In the genomic region with DNA sequence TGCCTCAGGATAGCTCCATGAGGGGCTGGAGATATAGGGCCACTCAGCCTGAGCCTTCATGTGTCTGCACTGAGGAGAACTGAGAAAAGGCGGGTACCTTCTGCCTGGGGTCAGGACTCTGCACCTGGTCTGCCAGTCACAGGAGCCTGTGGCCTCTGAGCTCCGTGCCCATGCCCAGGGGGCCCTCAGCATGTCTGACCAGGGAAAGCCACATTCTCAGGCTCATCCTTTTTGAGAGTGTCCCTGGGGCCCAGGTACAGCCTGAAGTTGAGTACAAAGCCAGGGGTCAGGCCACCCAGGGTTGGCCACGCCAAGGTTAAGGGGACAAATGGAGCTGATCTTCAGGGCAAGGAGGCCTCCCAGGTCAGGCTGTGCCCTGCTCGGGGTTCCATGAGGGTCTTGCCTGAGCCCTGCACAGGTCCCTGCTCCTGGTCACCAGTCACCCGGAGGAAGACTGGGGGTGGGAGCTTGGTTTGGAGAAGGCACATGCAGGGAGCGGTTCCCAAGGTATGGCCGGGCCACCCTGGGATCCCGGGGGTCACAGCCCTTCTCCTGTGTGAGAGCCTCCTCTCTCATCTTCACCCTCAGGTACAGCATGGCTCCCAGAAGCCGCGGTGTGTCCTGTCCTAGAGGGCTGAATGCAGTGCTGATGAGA, we compare ENCODE assay signal across 21 cellular contexts. TPM values are rescaled to one million over a fixed set of nuclear protein-coding genes. Genes with fewer than 3 reads are reported as not detected.
A peak's percentile ranks its signal among the peaks of the same experiment; 100 is the strongest.
DNase-seq lines count a peak whose midpoint lies in the region; ATAC-seq and TF ChIP-seq lines count a peak whose summit lies in the region.
"Had no signal": no experiment of that assay in that cellular context is flagged by ENCODE, and none has a peak within 500 bp of the region (broad histone marks: within the 10 kb centered on the region; RNA-seq: fewer than 3 reads in every experiment).

No MANE protein-coding gene starts in this region.

- peaks cover 4% of the 10 kb centered on the region for H3K27me3 Mint-ChIP-seq in IgD-negative memory B cell
- no peaks in the 10 kb centered on the region for H3K27me3 Mint-ChIP-seq in activated naive CD4-positive, alpha-beta T cell treated with anti-CD3 and anti-CD28 coated beads for 36 hours (ENCODE audit: low read depth)

- intact Hi-C loops in activated naive CD4-positive, alpha-beta T cell treated with anti-CD3 and anti-CD28 coated beads for 36 hours (cut with micrococcal nuclease), result no loop called here

- H3K27me3 ChIP-seq in SK-N-SH (ENCODE audit: insufficient read depth), result no peaks in the 10 kb centered on the region
- no peaks in the 10 kb centered on the region for H3K27me3 ChIP-seq in osteoblast (ENCODE audit: insufficient read depth, low read length)
- H3K27me3 ChIP-seq: BE2C had no signal

- H3K4me1 Mint-ChIP-seq in IgD-negative memory B cell, result peaks cover 3 to 11% (median 8%) of the 10 kb centered on the region in 3 donors
- H3K4me1 Mint-ChIP-seq in activated naive CD4-positive, alpha-beta T cell treated with anti-CD3 and anti-CD28 coated beads for 36 hours (ENCODE audit: low read depth), result no peaks in the 10 kb centered on the region

- H3K4me3 ChIP-seq in SK-N-SH (ENCODE audit: low read depth in 2 of 2, low read length in 1 of 2) (no peak overlapping the region), osteoblast (ENCODE audit: insufficient read depth, low read length) (no peak overlapping the region)
- H3K4me3 ChIP-seq: SJCRH30 had no signal

- TF ChIP-seq CTCF in SK-N-SH (IDR thresholded peaks at IDR 0.05) (no peak), GM10266 (IDR thresholded peaks at IDR 0.05; ENCODE audit: control insufficient read depth, insufficient read depth, low read depth, missing control alignments) (no peak), osteoblast (IDR thresholded peaks at IDR 0.05; ENCODE audit: extremely low read depth, low read depth, low read length) (no peak)

- H3K36me3 ChIP-seq in SK-N-SH (replicated peaks in 1 of 2; ENCODE audit: control insufficient read depth in 1 of 2, insufficient read depth in 2 of 2, low read length in 1 of 2) (no peaks in the 10 kb centered on the region), osteoblast (ENCODE audit: insufficient read depth, low read length) (no peaks in the 10 kb centered on the region)
- H3K36me3 ChIP-seq: BE2C, SJCRH30 had no signal

- H3K4me3 Mint-ChIP-seq in IgD-negative memory B cell, result peak overlapping the region in 1 of 4 donors; percentile 50
- no peak overlapping the region for H3K4me3 Mint-ChIP-seq in activated naive CD4-positive, alpha-beta T cell treated with anti-CD3 and anti-CD28 coated beads for 36 hours
- H3K4me3 Mint-ChIP-seq: CD4-positive, CD25-positive, alpha-beta regulatory T cell had no signal

- ATAC-seq in SK-N-SH treated with all-trans-retinoic acid at 6 μM for 48 hours, result no peak
- no peak for ATAC-seq in GM21717 (IDR thresholded peaks at IDR 0.05; ENCODE audit: unreplicated experiment)
- ATAC-seq: PC-3, Right ventricle myocardium inferior had no signal

- DNase-seq in SK-N-SH, result peak; percentile 14
- peak; percentile 7 for DNase-seq in GM10266 (ENCODE audit: extremely low spot score)
- peak; percentile 72 for DNase-seq in osteoblast (ENCODE audit: insufficient read length, low spot score, missing footprints)
- DNase-seq in activated naive CD4-positive, alpha-beta T cell treated with anti-CD3 and anti-CD28 coated beads for 36 hours, result no peak
- DNase-seq: ACHN; BE2C; CD4-positive, CD25-positive, alpha-beta regulatory T cell; KBM-7; MV-4-11; NCI-H2029; NCI-H446 treated with DMSO at 0.1 percent for 48 hours; NCI-H526; NCI-H82; NK-92 treated with Interleukin-12 subunit alpha and Interleukin-12 subunit beta, amount 100 ng/mL, for 24 hours; PC-3; SJCRH30 had no signal

- H3K9me3 Mint-ChIP-seq in IgD-negative memory B cell, result no peaks in the 10 kb centered on the region
- no peaks in the 10 kb centered on the region for H3K9me3 Mint-ChIP-seq in activated naive CD4-positive, alpha-beta T cell treated with anti-CD3 and anti-CD28 coated beads for 36 hours
- H3K9me3 Mint-ChIP-seq: CD4-positive, CD25-positive, alpha-beta regulatory T cell had no signal

- H4K20me1 ChIP-seq in SK-N-SH (ENCODE audit: insufficient read depth), result no peaks in the 10 kb centered on the region
- peaks cover 8% of the 10 kb centered on the region for H4K20me1 ChIP-seq in osteoblast (ENCODE audit: insufficient read depth, low read length)

- H3K9ac ChIP-seq in SK-N-SH, result no peak overlapping the region

- no peaks in the 10 kb centered on the region for H3K9me2 ChIP-seq in SK-N-SH

- CTCF ChIA-PET in SK-N-SH (lab: Yijun Ruan, JAX), result interaction anchor here (0.7 to 2.0 kb wide), 4 partner anchors 19 to 48 kb away, joined by 3 to 11 read pairs (median 4); no protein-coding TSS in a partner anchor
- CTCF ChIA-PET in activated naive CD4-positive, alpha-beta T cell treated with anti-CD3 and anti-CD28 coated beads for 36 hours (lab: Charles Lee), result interaction anchor here (0.7 to 1.2 kb wide), 2 partner anchors 44 to 47 kb away, joined by 3 to 5 read pairs; no protein-coding TSS in a partner anchor

- no peaks in the 10 kb centered on the region for H3F3A ChIP-seq in SK-N-SH (replicated peaks; ENCODE audit: insufficient read depth)

- H3K79me2 ChIP-seq in SK-N-SH (ENCODE audit: insufficient read depth), result 0 out of 2 replicates have a peak, but pooled peaks cover 3% of the 10 kb centered on the region
- H3K79me2 ChIP-seq in osteoblast (ENCODE audit: insufficient read depth, low read length), result peaks cover 4% of the 10 kb centered on the region

- H3K27ac Mint-ChIP-seq in IgD-negative memory B cell, result peak overlapping the region in 2 of 3 donors; percentile 24 to 51
- H3K27ac Mint-ChIP-seq in activated naive CD4-positive, alpha-beta T cell treated with anti-CD3 and anti-CD28 coated beads for 36 hours, result no peak overlapping the region
- H3K27ac Mint-ChIP-seq: CD4-positive, CD25-positive, alpha-beta regulatory T cell had no signal

- 85% methylated on average over 6 of the region's 10 CpGs for WGBS in SK-N-SH (ENCODE audit: low lambda C conversion rate)

- no peak for TF ChIP-seq RAD21 in SK-N-SH (IDR thresholded peaks at IDR 0.05; ENCODE audit: low read length)

- H3K4me2 ChIP-seq in SK-N-SH (no peak overlapping the region), osteoblast (ENCODE audit: insufficient read depth, low read length) (no peak overlapping the region)

- H3K9me3 ChIP-seq in SK-N-SH (no peaks in the 10 kb centered on the region), osteoblast (ENCODE audit: low read depth, low read length) (no peaks in the 10 kb centered on the region)
- H3K9me3 ChIP-seq: BE2C, SJCRH30 had no signal

- H3K36me3 Mint-ChIP-seq in IgD-negative memory B cell, result peaks cover 3% of the 10 kb centered on the region
- no peaks in the 10 kb centered on the region for H3K36me3 Mint-ChIP-seq in activated naive CD4-positive, alpha-beta T cell treated with anti-CD3 and anti-CD28 coated beads for 36 hours (ENCODE audit: low read depth)
- H3K36me3 Mint-ChIP-seq: CD4-positive, CD25-positive, alpha-beta regulatory T cell had no signal

- POLR2A ChIA-PET in SK-N-SH (lab: Yijun Ruan, JAX), result interaction anchor here (1.0 to 1.5 kb wide), 2 partner anchors 15 to 19 kb away, joined by 3 read pairs; no protein-coding TSS in a partner anchor

- TF ChIP-seq EP300 in SK-N-SH (IDR thresholded peaks at IDR 0.05; ENCODE audit: borderline replicate concordance in 1 of 2, low read depth in 1 of 2, low read length in 1 of 2), result no peak

- H2AFZ ChIP-seq in SK-N-SH (ENCODE audit: low read depth) (no peak overlapping the region), osteoblast (ENCODE audit: low read length) (no peak overlapping the region)

- H3K4me1 ChIP-seq in SK-N-SH (ENCODE audit: control insufficient read depth in 1 of 2, insufficient read depth in 2 of 2, low read depth in 1 of 2, low read length in 1 of 2) (peaks cover 2% of the 10 kb centered on the region in 2 experiments; a peak in 2 of 4 replicates), osteoblast (ENCODE audit: insufficient read depth, low read length) (peaks cover 3% of the 10 kb centered on the region)
- H3K4me1 ChIP-seq: SJCRH30 had no signal

- no peak overlapping the region for H3K27ac ChIP-seq in SK-N-SH (ENCODE audit: low read depth in 2 of 2, low read length in 1 of 2)
- H3K27ac ChIP-seq in osteoblast (ENCODE audit: low read depth, low read length), result no peak overlapping the region
- H3K27ac ChIP-seq: 22Rv1, SJCRH30 had no signal

TF ChIP-seq in SK-N-SH, 30 proteins besides CTCF, POLR2A, EP300 and RAD21 (continues in another document):
- no peak for TF ChIP-seq EZH2phosphoT487 (IDR thresholded peaks at IDR 0.05; ENCODE audit: borderline replicate concordance, low read depth)

RNA-seq across cellular contexts. Expression of gene DENND6B, which starts 6.0 kb away (rescaled TPM):
- polyA plus RNA-seq in SK-N-SH (2012; rRNA removed) (5.6 and 5.8 TPM in 2 replicates), IgD-negative memory B cell (1.2 TPM)
- polyA plus RNA-seq in SK-N-SH (2012; cell fraction: cytosol; rRNA removed), result 1.2 and 2.3 TPM in 2 replicates
- polyA plus RNA-seq in SK-N-SH (2012; cell fraction: nucleus; rRNA removed), result 27.5 and 30.6 TPM in 2 replicates
- total RNA-seq in osteoblast, result 5.9 and 6.5 TPM in 2 replicates
- total RNA-seq in activated naive CD4-positive, alpha-beta T cell treated with anti-CD3 and anti-CD28 coated beads for 36 hours, result 1 to 10 TPM; 1.8 to 2.1 TPM

RNA-seq across cellular contexts. Expression of gene PLXNB2, which starts 13.4 kb away (rescaled TPM):
- polyA plus RNA-seq in SK-N-SH (2012; rRNA removed) (85.8 and 108 TPM in 2 replicates), IgD-negative memory B cell (2.7 TPM)
- 38.1 and 61.2 TPM in 2 replicates for polyA plus RNA-seq in SK-N-SH (2012; cell fraction: cytosol; rRNA removed)
- 385 and 523 TPM in 2 replicates for polyA plus RNA-seq in SK-N-SH (2012; cell fraction: nucleus; rRNA removed)
- total RNA-seq in osteoblast, result 166 and 209 TPM in 2 replicates
- 10 to 100 TPM in 1 of 2 experiments, 1 to 10 TPM in 1; 9.8 to 10.4 TPM for total RNA-seq in activated naive CD4-positive, alpha-beta T cell treated with anti-CD3 and anti-CD28 coated beads for 36 hours

RNA-seq across cellular contexts. Expression of gene PPP6R2, which starts 22.3 kb away (rescaled TPM):
- polyA plus RNA-seq in SK-N-SH (2012; rRNA removed), result 45.1 and 45.7 TPM in 2 replicates
- 19.7 and 29.4 TPM in 2 replicates for polyA plus RNA-seq in SK-N-SH (2012; cell fraction: cytosol; rRNA removed)
- 132 and 167 TPM in 2 replicates for polyA plus RNA-seq in SK-N-SH (2012; cell fraction: nucleus; rRNA removed)
- 27.0 TPM for polyA plus RNA-seq in IgD-negative memory B cell
- total RNA-seq in osteoblast, result 51.0 and 61.2 TPM in 2 replicates
- 10 to 100 TPM; 33.7 to 34.7 TPM for total RNA-seq in activated naive CD4-positive, alpha-beta T cell treated with anti-CD3 and anti-CD28 coated beads for 36 hours

RNA-seq across cellular contexts. Expression of gene MAPK11, which starts 50.6 kb away (rescaled TPM):
- polyA plus RNA-seq in SK-N-SH (2012; rRNA removed) (36.0 and 38.3 TPM in 2 replicates), IgD-negative memory B cell (0.59 TPM)
- 9.2 and 14.0 TPM in 2 replicates for polyA plus RNA-seq in SK-N-SH (2012; cell fraction: cytosol; rRNA removed)
- 182 and 260 TPM in 2 replicates for polyA plus RNA-seq in SK-N-SH (2012; cell fraction: nucleus; rRNA removed)
- total RNA-seq in osteoblast, result 2.9 and 6.2 TPM in 2 replicates
- total RNA-seq in activated naive CD4-positive, alpha-beta T cell treated with anti-CD3 and anti-CD28 coated beads for 36 hours, result 10 to 100 TPM; 17.5 to 17.9 TPM

RNA-seq across cellular contexts. Expression of gene MAPK12, which starts 59.3 kb away (rescaled TPM):
- polyA plus RNA-seq in SK-N-SH (2012; rRNA removed) (118 TPM in 2 replicates), IgD-negative memory B cell (0.94 TPM)
- 43.8 and 58.3 TPM in 2 replicates for polyA plus RNA-seq in SK-N-SH (2012; cell fraction: cytosol; rRNA removed)
- 480 and 590 TPM in 2 replicates for polyA plus RNA-seq in SK-N-SH (2012; cell fraction: nucleus; rRNA removed)
- 24.8 and 34.0 TPM in 2 replicates for total RNA-seq in osteoblast
- total RNA-seq in activated naive CD4-positive, alpha-beta T cell treated with anti-CD3 and anti-CD28 coated beads for 36 hours, result 10 to 100 TPM; 12.3 to 12.4 TPM

Comparison
In these comparisons a context has a peak if more than half of its experiments do, and no peak if none do; other contexts are left out.
1. RNA of gene PLXNB2, which starts 13.4 kb away (total RNA-seq): 166 to 209 TPM in osteoblast; 9.8 to 10.4 TPM in activated naive CD4-positive, alpha-beta T cell treated with anti-CD3 and anti-CD28 coated beads for 36 hours; every median in the first group is over 10 times any median in the second.